In the genomic region with DNA sequence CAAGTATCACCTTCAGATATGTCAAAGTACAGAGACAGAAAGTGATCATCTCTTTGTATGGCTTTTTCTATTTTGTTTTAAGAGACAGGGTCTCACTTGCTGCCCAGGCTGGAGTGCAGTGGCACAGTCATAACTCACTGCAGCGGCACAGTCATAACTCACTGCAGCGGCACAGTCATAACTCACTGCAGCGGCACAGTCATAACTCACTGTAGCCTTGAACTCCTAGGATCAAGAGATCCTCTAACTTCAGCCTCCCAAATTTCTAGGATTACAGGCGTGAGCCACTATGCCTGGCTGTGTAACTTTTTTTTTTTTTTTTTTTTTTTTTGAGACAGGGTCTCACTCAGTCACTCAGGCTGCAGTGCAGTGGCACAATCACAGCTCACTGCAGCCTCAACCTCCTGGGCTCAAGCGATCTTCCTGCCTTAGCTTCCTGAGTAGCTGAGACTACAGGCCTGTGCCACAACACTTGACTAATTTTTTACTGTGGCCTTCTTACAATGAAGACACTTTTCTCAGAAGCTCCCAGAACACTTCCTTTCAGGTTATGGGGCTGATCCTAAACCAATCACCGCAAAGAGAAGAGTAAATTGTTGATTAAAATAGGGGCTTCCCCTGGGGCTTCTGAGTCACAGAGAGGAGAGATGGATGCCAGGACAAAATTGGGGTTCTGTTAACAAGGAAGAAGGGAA, we compare ENCODE assay signal across 1 cellular context.
TF ChIP-seq lines count a peak whose summit lies in the region.

No MANE protein-coding gene starts in this region.

TF ChIP-seq in K562, 482 proteins besides CTCF, POLR2A, EP300 and RAD21 (continued from another document):
- TF ChIP-seq, protein P1, sequence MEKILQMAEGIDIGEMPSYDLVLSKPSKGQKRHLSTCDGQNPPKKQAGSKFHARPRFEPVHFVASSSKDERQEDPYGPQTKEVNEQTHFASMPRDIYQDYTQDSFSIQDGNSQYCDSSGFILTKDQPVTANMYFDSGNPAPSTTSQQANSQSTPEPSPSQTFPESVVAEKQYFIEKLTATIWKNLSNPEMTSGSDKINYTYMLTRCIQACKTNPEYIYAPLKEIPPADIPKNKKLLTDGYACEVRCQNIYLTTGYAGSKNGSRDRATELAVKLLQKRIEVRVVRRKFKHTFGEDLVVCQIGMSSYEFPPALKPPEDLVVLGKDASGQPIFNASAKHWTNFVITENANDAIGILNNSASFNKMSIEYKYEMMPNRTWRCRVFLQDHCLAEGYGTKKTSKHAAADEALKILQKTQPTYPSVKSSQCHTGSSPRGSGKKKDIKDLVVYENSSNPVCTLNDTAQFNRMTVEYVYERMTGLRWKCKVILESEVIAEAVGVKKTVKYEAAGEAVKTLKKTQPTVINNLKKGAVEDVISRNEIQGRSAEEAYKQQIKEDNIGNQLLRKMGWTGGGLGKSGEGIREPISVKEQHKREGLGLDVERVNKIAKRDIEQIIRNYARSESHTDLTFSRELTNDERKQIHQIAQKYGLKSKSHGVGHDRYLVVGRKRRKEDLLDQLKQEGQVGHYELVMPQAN (IDR thresholded peaks at IDR 0.05; ENCODE audit: borderline replicate concordance) = no peak
- 0 out of 2 replicates have a peak, but pooled peaks have one; percentile 2 for TF ChIP-seq ZFX (CRISPR knock-in tag; IDR thresholded peaks at IDR 0.05)
- TF ChIP-seq, protein P2, sequence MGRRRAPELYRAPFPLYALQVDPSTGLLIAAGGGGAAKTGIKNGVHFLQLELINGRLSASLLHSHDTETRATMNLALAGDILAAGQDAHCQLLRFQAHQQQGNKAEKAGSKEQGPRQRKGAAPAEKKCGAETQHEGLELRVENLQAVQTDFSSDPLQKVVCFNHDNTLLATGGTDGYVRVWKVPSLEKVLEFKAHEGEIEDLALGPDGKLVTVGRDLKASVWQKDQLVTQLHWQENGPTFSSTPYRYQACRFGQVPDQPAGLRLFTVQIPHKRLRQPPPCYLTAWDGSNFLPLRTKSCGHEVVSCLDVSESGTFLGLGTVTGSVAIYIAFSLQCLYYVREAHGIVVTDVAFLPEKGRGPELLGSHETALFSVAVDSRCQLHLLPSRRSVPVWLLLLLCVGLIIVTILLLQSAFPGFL (CRISPR knock-in tag; IDR thresholded peaks at IDR 0.05) = no peak
- TF ChIP-seq FUS (optimal IDR thresholded peaks at IDR 0.05; ENCODE audit: low read depth, low read length) = no peak
- TF ChIP-seq, protein P3, sequence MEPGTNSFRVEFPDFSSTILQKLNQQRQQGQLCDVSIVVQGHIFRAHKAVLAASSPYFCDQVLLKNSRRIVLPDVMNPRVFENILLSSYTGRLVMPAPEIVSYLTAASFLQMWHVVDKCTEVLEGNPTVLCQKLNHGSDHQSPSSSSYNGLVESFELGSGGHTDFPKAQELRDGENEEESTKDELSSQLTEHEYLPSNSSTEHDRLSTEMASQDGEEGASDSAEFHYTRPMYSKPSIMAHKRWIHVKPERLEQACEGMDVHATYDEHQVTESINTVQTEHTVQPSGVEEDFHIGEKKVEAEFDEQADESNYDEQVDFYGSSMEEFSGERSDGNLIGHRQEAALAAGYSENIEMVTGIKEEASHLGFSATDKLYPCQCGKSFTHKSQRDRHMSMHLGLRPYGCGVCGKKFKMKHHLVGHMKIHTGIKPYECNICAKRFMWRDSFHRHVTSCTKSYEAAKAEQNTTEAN (CRISPR knock-in tag; IDR thresholded peaks at IDR 0.05) = no peak
- no peak for TF ChIP-seq ZNF764 (CRISPR knock-in tag; IDR thresholded peaks at IDR 0.05; ENCODE audit: low read depth)
- TF ChIP-seq, protein P4, sequence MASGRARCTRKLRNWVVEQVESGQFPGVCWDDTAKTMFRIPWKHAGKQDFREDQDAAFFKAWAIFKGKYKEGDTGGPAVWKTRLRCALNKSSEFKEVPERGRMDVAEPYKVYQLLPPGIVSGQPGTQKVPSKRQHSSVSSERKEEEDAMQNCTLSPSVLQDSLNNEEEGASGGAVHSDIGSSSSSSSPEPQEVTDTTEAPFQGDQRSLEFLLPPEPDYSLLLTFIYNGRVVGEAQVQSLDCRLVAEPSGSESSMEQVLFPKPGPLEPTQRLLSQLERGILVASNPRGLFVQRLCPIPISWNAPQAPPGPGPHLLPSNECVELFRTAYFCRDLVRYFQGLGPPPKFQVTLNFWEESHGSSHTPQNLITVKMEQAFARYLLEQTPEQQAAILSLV (tag; IDR thresholded peaks at IDR 0.05) = no peak
- TF ChIP-seq, protein P5, sequence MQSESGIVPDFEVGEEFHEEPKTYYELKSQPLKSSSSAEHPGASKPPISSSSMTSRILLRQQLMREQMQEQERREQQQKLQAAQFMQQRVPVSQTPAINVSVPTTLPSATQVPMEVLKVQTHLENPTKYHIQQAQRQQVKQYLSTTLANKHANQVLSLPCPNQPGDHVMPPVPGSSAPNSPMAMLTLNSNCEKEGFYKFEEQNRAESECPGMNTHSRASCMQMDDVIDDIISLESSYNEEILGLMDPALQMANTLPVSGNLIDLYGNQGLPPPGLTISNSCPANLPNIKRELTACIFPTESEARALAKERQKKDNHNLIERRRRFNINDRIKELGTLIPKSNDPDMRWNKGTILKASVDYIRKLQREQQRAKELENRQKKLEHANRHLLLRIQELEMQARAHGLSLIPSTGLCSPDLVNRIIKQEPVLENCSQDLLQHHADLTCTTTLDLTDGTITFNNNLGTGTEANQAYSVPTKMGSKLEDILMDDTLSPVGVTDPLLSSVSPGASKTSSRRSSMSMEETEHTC (IDR thresholded peaks at IDR 0.05) = no peak
- no peak for TF ChIP-seq NBN (IDR thresholded peaks at IDR 0.05; ENCODE audit: low read depth)
- TF ChIP-seq, protein P6, sequence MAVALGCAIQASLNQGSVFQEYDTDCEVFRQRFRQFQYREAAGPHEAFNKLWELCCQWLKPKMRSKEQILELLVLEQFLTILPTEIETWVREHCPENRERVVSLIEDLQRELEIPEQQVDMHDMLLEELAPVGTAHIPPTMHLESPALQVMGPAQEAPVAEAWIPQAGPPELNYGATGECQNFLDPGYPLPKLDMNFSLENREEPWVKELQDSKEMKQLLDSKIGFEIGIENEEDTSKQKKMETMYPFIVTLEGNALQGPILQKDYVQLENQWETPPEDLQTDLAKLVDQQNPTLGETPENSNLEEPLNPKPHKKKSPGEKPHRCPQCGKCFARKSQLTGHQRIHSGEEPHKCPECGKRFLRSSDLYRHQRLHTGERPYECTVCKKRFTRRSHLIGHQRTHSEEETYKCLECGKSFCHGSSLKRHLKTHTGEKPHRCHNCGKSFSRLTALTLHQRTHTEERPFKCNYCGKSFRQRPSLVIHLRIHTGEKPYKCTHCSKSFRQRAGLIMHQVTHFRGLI (CRISPR knock-in tag; IDR thresholded peaks at IDR 0.05) = no peak
- TF ChIP-seq, protein P7, sequence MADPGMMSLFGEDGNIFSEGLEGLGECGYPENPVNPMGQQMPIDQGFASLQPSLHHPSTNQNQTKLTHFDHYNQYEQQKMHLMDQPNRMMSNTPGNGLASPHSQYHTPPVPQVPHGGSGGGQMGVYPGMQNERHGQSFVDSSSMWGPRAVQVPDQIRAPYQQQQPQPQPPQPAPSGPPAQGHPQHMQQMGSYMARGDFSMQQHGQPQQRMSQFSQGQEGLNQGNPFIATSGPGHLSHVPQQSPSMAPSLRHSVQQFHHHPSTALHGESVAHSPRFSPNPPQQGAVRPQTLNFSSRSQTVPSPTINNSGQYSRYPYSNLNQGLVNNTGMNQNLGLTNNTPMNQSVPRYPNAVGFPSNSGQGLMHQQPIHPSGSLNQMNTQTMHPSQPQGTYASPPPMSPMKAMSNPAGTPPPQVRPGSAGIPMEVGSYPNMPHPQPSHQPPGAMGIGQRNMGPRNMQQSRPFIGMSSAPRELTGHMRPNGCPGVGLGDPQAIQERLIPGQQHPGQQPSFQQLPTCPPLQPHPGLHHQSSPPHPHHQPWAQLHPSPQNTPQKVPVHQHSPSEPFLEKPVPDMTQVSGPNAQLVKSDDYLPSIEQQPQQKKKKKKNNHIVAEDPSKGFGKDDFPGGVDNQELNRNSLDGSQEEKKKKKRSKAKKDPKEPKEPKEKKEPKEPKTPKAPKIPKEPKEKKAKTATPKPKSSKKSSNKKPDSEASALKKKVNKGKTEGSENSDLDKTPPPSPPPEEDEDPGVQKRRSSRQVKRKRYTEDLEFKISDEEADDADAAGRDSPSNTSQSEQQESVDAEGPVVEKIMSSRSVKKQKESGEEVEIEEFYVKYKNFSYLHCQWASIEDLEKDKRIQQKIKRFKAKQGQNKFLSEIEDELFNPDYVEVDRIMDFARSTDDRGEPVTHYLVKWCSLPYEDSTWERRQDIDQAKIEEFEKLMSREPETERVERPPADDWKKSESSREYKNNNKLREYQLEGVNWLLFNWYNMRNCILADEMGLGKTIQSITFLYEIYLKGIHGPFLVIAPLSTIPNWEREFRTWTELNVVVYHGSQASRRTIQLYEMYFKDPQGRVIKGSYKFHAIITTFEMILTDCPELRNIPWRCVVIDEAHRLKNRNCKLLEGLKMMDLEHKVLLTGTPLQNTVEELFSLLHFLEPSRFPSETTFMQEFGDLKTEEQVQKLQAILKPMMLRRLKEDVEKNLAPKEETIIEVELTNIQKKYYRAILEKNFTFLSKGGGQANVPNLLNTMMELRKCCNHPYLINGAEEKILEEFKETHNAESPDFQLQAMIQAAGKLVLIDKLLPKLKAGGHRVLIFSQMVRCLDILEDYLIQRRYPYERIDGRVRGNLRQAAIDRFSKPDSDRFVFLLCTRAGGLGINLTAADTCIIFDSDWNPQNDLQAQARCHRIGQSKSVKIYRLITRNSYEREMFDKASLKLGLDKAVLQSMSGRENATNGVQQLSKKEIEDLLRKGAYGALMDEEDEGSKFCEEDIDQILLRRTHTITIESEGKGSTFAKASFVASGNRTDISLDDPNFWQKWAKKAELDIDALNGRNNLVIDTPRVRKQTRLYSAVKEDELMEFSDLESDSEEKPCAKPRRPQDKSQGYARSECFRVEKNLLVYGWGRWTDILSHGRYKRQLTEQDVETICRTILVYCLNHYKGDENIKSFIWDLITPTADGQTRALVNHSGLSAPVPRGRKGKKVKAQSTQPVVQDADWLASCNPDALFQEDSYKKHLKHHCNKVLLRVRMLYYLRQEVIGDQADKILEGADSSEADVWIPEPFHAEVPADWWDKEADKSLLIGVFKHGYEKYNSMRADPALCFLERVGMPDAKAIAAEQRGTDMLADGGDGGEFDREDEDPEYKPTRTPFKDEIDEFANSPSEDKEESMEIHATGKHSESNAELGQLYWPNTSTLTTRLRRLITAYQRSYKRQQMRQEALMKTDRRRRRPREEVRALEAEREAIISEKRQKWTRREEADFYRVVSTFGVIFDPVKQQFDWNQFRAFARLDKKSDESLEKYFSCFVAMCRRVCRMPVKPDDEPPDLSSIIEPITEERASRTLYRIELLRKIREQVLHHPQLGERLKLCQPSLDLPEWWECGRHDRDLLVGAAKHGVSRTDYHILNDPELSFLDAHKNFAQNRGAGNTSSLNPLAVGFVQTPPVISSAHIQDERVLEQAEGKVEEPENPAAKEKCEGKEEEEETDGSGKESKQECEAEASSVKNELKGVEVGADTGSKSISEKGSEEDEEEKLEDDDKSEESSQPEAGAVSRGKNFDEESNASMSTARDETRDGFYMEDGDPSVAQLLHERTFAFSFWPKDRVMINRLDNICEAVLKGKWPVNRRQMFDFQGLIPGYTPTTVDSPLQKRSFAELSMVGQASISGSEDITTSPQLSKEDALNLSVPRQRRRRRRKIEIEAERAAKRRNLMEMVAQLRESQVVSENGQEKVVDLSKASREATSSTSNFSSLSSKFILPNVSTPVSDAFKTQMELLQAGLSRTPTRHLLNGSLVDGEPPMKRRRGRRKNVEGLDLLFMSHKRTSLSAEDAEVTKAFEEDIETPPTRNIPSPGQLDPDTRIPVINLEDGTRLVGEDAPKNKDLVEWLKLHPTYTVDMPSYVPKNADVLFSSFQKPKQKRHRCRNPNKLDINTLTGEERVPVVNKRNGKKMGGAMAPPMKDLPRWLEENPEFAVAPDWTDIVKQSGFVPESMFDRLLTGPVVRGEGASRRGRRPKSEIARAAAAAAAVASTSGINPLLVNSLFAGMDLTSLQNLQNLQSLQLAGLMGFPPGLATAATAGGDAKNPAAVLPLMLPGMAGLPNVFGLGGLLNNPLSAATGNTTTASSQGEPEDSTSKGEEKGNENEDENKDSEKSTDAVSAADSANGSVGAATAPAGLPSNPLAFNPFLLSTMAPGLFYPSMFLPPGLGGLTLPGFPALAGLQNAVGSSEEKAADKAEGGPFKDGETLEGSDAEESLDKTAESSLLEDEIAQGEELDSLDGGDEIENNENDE (IDR thresholded peaks at IDR 0.05; ENCODE audit: low read depth, low read length) = no peak
- no peak for TF ChIP-seq MTA1 (IDR thresholded peaks at IDR 0.05; ENCODE audit: borderline replicate concordance)
TF ChIP-seq in K562: peak in this region for 2.
